ENCODE assay signal across 32 cellular contexts in genomic region chr2:5954509-5954908, GRCh38.
"Had no signal": no experiment of that assay in that cellular context is flagged by ENCODE, and none has a peak within 500 bp of the region (broad histone marks: within the 10 kb centered on the region; RNA-seq: fewer than 3 reads in every experiment).

No MANE protein-coding gene starts in this region.

- H3K9me3 ChIP-seq: adrenal gland, ascending aorta, body of pancreas, breast epithelium had no signal

- DNase-seq: activated effector memory CD4-positive, alpha-beta T cell treated with anti-CD3 and anti-CD28 coated beads, Interleukin-2, amount 50 U/mL, for 16 hours; activated effector memory CD4-positive, alpha-beta T cell treated with Interleukin-2 at 50 U/mL for 16 hours; activated gamma-delta T cell; activated gamma-delta T cell treated with Interleukin-2 at 50 U/mL for 16 hours; activated naive CD4-positive, alpha-beta T cell; activated naive CD4-positive, alpha-beta T cell treated with anti-CD3 and anti-CD28 coated beads for 36 hours; activated naive CD4-positive, alpha-beta T cell treated with anti-CD3 and anti-CD28 coated beads, Interleukin-2, amount 10 ng/mL, durations not matched to agents 7 days and 5 days; activated naive CD4-positive, alpha-beta T cell treated with anti-CD3 and anti-CD28 coated beads, Interleukin-2, amount 50 U/mL, for 16 hours; activated naive CD4-positive, alpha-beta T cell treated with Interleukin-2 at 50 U/mL for 16 hours; activated naive CD8-positive, alpha-beta T cell treated with anti-CD3 and anti-CD28 coated beads for 36 hours; activated naive CD8-positive, alpha-beta T cell treated with anti-CD3 and anti-CD28 coated beads, Interleukin-2, amount 10 ng/mL, durations not matched to agents 7 days and 5 days; activated naive CD8-positive, alpha-beta T cell treated with anti-CD3 and anti-CD28 coated beads, Interleukin-2, amount 50 U/mL, for 24 hours; activated T-cell treated with anti-CD3 and anti-CD28 coated beads for 4 hours; activated T-cell treated with anti-CD3 and anti-CD28 coated beads, Interleukin-2, amount 50 U/mL, for 1 hour; activated T-cell treated with anti-CD3 and anti-CD28 coated beads, Interleukin-2, amount 50 U/mL, for 24 hours; activated T-cell treated with anti-CD3 and anti-CD28 coated beads, Interleukin-2, amount 50 U/mL, for 4 hours; activated T-cell treated with anti-CD3 and anti-CD28 coated beads, Interleukin-2, amount 50 U/mL, for 48 hours; activated T-cell treated with anti-CD3 and anti-CD28 coated beads, Interleukin-2, amount 50 U/mL, for 72 hours; adrenal gland; amniotic stem cell; amygdala; aorta; body of pancreas; brain microvascular endothelial cell; caudate nucleus; central memory CD4-positive, alpha-beta T cell; cerebellar nuclear complex had no signal

- H3K36me3 ChIP-seq: adrenal gland, ascending aorta, brain microvascular endothelial cell, breast epithelium, cardiac muscle cell had no signal

- H3K4me3 ChIP-seq: adrenal gland, ascending aorta, body of pancreas, breast epithelium, cardiac muscle cell had no signal

- ATAC-seq: activated naive CD4-positive, alpha-beta T cell treated with anti-CD3 and anti-CD28 coated beads, Interleukin-2, amount 50 U/mL, for 72 hours; activated naive CD8-positive, alpha-beta T cell treated with anti-CD3 and anti-CD28 coated beads, Interleukin-2, amount 50 U/mL, for 24 hours; activated T-cell treated with anti-CD3 and anti-CD28 coated beads, Interleukin-2, amount 50 U/mL, for 4 hours; activated T-cell treated with anti-CD3 and anti-CD28 coated beads, Interleukin-2, amount 50 U/mL, for 72 hours; activated T-helper 17 cell treated with anti-CD3 and anti-CD28 coated beads, Interleukin-2, amount 50 U/mL, for 72 hours; body of pancreas had no signal

- H3K4me1 ChIP-seq: adrenal gland, ascending aorta, body of pancreas, breast epithelium had no signal
